ENCODE assay signal across 30 cellular contexts in genomic region chr11:97445561-97445960, GRCh38.
"Had no signal": no experiment of that assay in that cellular context is flagged by ENCODE, and none has a peak within 500 bp of the region (broad histone marks: within the 10 kb centered on the region; RNA-seq: fewer than 3 reads in every experiment).

No MANE protein-coding gene starts in this region.

- H3K9me3 ChIP-seq: neutrophil, pancreas, right lobe of liver, suprapubic skin had no signal

- H3K27ac Mint-ChIP-seq: immature natural killer cell; memory B cell; mesothelial cell of epicardium; naive B cell; natural killer cell treated with Interleukin-12 subunit alpha and Interleukin-12 subunit beta and Interleukin-15 and Interleukin-18, amount 100 ng/mL, for 72 hours; stimulated activated naive B cell treated with anti-CD40 and anti-IgM and Interleukin-4, amounts not matched to agents 10 μg/mL and 1 μg/mL and 100 μg/mL, for 72 hours; stimulated activated naive CD8-positive, alpha-beta T cell treated with anti-CD3 and anti-CD28 coated beads, Interleukin-15, amount 100 ng/mL, for 72 hours had no signal

- DNase-seq: dorsolateral prefrontal cortex; effector CD4-positive, alpha-beta T cell; foreskin keratinocyte; heart left ventricle; hippocampal formation; immature natural killer cell; islet precursor cell; kidney glomerular epithelial cell; left colon; mucosa of descending colon; naive B cell; pancreas; retina; right lobe of liver; small intestine; stimulated activated CD4-positive, alpha-beta T cell treated with anti-CD3 and anti-CD28 coated beads, Interleukin-15, amount 100 ng/mL, for 24 hours; stimulated activated CD4-positive, alpha-beta T cell treated with anti-CD3 and anti-CD28 coated beads, Interleukin-2, amount 100 ng/mL, for 48 hours; stimulated activated naive B cell treated with anti-CD40 and anti-IgM and Interleukin-4, amounts not matched to agents 10 μg/mL and 1 μg/mL and 100 μg/mL, for 72 hours; stimulated activated naive CD8-positive, alpha-beta T cell treated with anti-CD3 and anti-CD28 coated beads, Interleukin-15, amount 100 ng/mL, for 72 hours; transverse colon had no signal

- H3K27me3 ChIP-seq: dorsolateral prefrontal cortex, foreskin keratinocyte, gastroesophageal sphincter, heart left ventricle, neutrophil, pancreas, right lobe of liver, suprapubic skin, transverse colon had no signal

- ATAC-seq: esophagus mucosa; foreskin keratinocyte; gastroesophageal sphincter; heart left ventricle; left colon; mucosa of descending colon; natural killer cell treated with Interleukin-12 subunit alpha and Interleukin-12 subunit beta and Interleukin-15 and Interleukin-18, amount 100 ng/mL, for 72 hours; pancreas; right lobe of liver; stimulated activated naive B cell treated with anti-CD40 and anti-IgM and Interleukin-4, amounts not matched to agents 10 μg/mL and 1 μg/mL and 100 μg/mL, for 72 hours; stimulated activated naive CD8-positive, alpha-beta T cell treated with anti-CD3 and anti-CD28 coated beads, Interleukin-15, amount 100 ng/mL, for 72 hours had no signal

- H3K36me3 Mint-ChIP-seq: immature natural killer cell; memory B cell; mesothelial cell of epicardium; naive B cell; natural killer cell treated with Interleukin-12 subunit alpha and Interleukin-12 subunit beta and Interleukin-15 and Interleukin-18, amount 100 ng/mL, for 72 hours; stimulated activated naive B cell treated with anti-CD40 and anti-IgM and Interleukin-4, amounts not matched to agents 10 μg/mL and 1 μg/mL and 100 μg/mL, for 72 hours had no signal

- H3K36me3 ChIP-seq: gastroesophageal sphincter, heart left ventricle, neutrophil, pancreas, right lobe of liver, suprapubic skin, transverse colon had no signal

- H3K9me3 Mint-ChIP-seq: mesothelial cell of epicardium, neural crest cell had no signal

- H3K4me1 ChIP-seq: foreskin keratinocyte, gastroesophageal sphincter, pancreas, right lobe of liver, suprapubic skin, transverse colon had no signal

- H3K27me3 Mint-ChIP-seq: memory B cell; naive B cell; natural killer cell treated with Interleukin-12 subunit alpha and Interleukin-12 subunit beta and Interleukin-15 and Interleukin-18, amount 100 ng/mL, for 72 hours; stimulated activated naive B cell treated with anti-CD40 and anti-IgM and Interleukin-4, amounts not matched to agents 10 μg/mL and 1 μg/mL and 100 μg/mL, for 72 hours; stimulated activated naive CD8-positive, alpha-beta T cell treated with anti-CD3 and anti-CD28 coated beads, Interleukin-15, amount 100 ng/mL, for 72 hours had no signal

- H3K4me3 Mint-ChIP-seq: immature natural killer cell; memory B cell; mesothelial cell of epicardium; naive B cell; natural killer cell treated with Interleukin-12 subunit alpha and Interleukin-12 subunit beta and Interleukin-15 and Interleukin-18, amount 100 ng/mL, for 72 hours; neural crest cell; stimulated activated naive B cell treated with anti-CD40 and anti-IgM and Interleukin-4, amounts not matched to agents 10 μg/mL and 1 μg/mL and 100 μg/mL, for 72 hours; stimulated activated naive CD8-positive, alpha-beta T cell treated with anti-CD3 and anti-CD28 coated beads, Interleukin-15, amount 100 ng/mL, for 72 hours had no signal

- H3K27ac ChIP-seq: dorsolateral prefrontal cortex, epithelial cell of prostate, foreskin keratinocyte, gastroesophageal sphincter, heart left ventricle, neutrophil, pancreas, right lobe of liver, suprapubic skin, transverse colon had no signal

- H3K4me1 Mint-ChIP-seq: immature natural killer cell; memory B cell; naive B cell; neural crest cell; stimulated activated naive B cell treated with anti-CD40 and anti-IgM and Interleukin-4, amounts not matched to agents 10 μg/mL and 1 μg/mL and 100 μg/mL, for 72 hours; stimulated activated naive CD8-positive, alpha-beta T cell treated with anti-CD3 and anti-CD28 coated beads, Interleukin-15, amount 100 ng/mL, for 72 hours had no signal

- H3K4me3 ChIP-seq: dorsolateral prefrontal cortex, gastroesophageal sphincter, heart left ventricle, lung, mucosa of descending colon, pancreas, right lobe of liver, suprapubic skin, transverse colon had no signal
